In the genomic region with DNA sequence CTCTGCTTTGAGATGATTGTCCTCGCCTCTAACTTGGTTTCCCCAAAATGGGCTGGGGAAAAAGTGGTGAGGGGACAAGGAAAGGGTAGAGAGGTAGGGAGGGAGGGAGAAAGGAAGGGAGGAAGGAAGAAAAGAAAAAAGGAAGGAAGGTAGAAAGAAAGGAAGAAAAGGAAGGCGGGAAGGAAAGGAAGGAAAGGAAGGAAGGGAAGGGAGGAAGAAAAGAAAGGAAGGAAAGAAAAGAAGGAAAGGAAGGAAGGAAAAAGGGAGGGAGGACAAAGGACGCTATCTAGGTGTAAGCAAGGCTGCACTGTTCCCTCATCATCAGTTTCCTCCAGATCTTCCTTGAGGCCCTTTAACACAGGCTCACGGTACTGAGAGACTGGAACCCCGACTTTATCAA, we compare ENCODE assay signal across 16 cellular contexts. TPM values are rescaled to one million over a fixed set of nuclear protein-coding genes. Genes with fewer than 3 reads are reported as not detected.
DNase-seq lines count a peak whose midpoint lies in the region; ATAC-seq, FAIRE-seq and TF ChIP-seq lines count a peak whose summit lies in the region.
"Had no signal": no experiment of that assay in that cellular context is flagged by ENCODE, and none has a peak within 500 bp of the region (broad histone marks: within the 10 kb centered on the region; RNA-seq: fewer than 3 reads in every experiment).

No MANE protein-coding gene starts in this region.

- H3K27me3 Mint-ChIP-seq in GM23338 (ENCODE audit: insufficient read depth, low read depth, poor library complexity) (peaks cover 10% of the 10 kb centered on the region), astrocyte (ENCODE audit: low read depth, unreplicated experiment) (no peaks in the 10 kb centered on the region)
- H3K27me3 Mint-ChIP-seq in naive thymus-derived CD4-positive, alpha-beta T cell = no peaks in the 10 kb centered on the region

- H3K9ac ChIP-seq in BLaER1 (peak overlapping the region; percentile 46; the same call in 1 of the 2 replicates), astrocyte (ENCODE audit: low read length) (no peak overlapping the region)

- no peaks in the 10 kb centered on the region for H3F3A ChIP-seq in GM23338 (replicated peaks; ENCODE audit: low read depth)

- peaks cover 47% of the 10 kb centered on the region for H4K20me1 ChIP-seq in BLaER1
- peaks cover 19% of the 10 kb centered on the region for H4K20me1 ChIP-seq in GM23338 (replicated peaks; ENCODE audit: insufficient read depth)
- peaks cover 65% of the 10 kb centered on the region for H4K20me1 ChIP-seq in astrocyte (ENCODE audit: insufficient read depth, low read length)

- H3K27me3 ChIP-seq in BLaER1 = no peaks in the 10 kb centered on the region
- H3K27me3 ChIP-seq in GM23338 (ENCODE audit: insufficient read depth) = no peaks in the 10 kb centered on the region
- no peaks in the 10 kb centered on the region for H3K27me3 ChIP-seq in astrocyte (ENCODE audit: insufficient read depth, low read length)
- H3K27me3 ChIP-seq in naive thymus-derived CD4-positive, alpha-beta T cell (ENCODE audit: control insufficient read depth in 2 of 2, insufficient read depth in 2 of 2, low read length in 2 of 2) = no peaks in the 10 kb centered on the region

- peaks cover 69% of the 10 kb centered on the region for H3K4me1 ChIP-seq in BLaER1
- H3K4me1 ChIP-seq in GM23338 (ENCODE audit: insufficient read depth) = peaks cover 51% of the 10 kb centered on the region
- H3K4me1 ChIP-seq in astrocyte (ENCODE audit: insufficient read depth, low read length) = peaks cover 8% of the 10 kb centered on the region
- peaks cover 12 to 18% of the 10 kb centered on the region in 2 donors for H3K4me1 ChIP-seq in naive thymus-derived CD4-positive, alpha-beta T cell (ENCODE audit: control insufficient read depth in 2 of 2, insufficient read depth in 2 of 2, low read length in 2 of 2)

- H3K36me3 ChIP-seq in BLaER1 (peaks cover 53% of the 10 kb centered on the region), GM23338 (ENCODE audit: insufficient read depth) (no peaks in the 10 kb centered on the region), astrocyte (ENCODE audit: insufficient read depth, low read length) (peaks cover 4% of the 10 kb centered on the region)
- no peaks in the 10 kb centered on the region for H3K36me3 ChIP-seq in naive thymus-derived CD4-positive, alpha-beta T cell (ENCODE audit: control insufficient read depth in 2 of 3, insufficient read depth in 3 of 3, low read length in 3 of 3)

- DNase-seq in GM23338 (ENCODE audit: low spot score) (no peak), astrocyte (ENCODE audit: low read depth) (no peak), OCI-M2 (lab: John Stamatoyannopoulos, UW; ENCODE audit: unreplicated experiment) (no peak), EL (no peak)
- DNase-seq in naive thymus-derived CD4-positive, alpha-beta T cell = no peak
- DNase-seq: cortex of kidney; NCI-H2081; NCI-H69; retina; SHP77; stimulated activated naive CD8-positive, alpha-beta T cell treated with anti-CD3 and anti-CD28 coated beads, Interleukin-15, Interleukin-2, amounts not matched to agents 100 U/mL and 50 U/mL, for 24 hours had no signal

- no peak for FAIRE-seq in astrocyte (lab: Jason Lieb, UNC)
- FAIRE-seq: G401.6 had no signal

- H3K4me3 Mint-ChIP-seq in GM23338 (peak overlapping the region; percentile 79; the same call in 2 of the 3 replicates), astrocyte (ENCODE audit: unreplicated experiment) (peak overlapping the region; percentile 92)
- H3K4me3 Mint-ChIP-seq in naive thymus-derived CD4-positive, alpha-beta T cell = peak overlapping the region in 7 of 10 donors; percentile 29 to 91 (median 79)

- peaks cover 68% of the 10 kb centered on the region for H3K79me2 ChIP-seq in GM23338 (replicated peaks; ENCODE audit: insufficient read depth)
- peaks cover 69% of the 10 kb centered on the region for H3K79me2 ChIP-seq in astrocyte (ENCODE audit: insufficient read depth, low read length)

- H2AFZ ChIP-seq in GM23338 (no peak overlapping the region), astrocyte (ENCODE audit: low read depth, low read length) (no peak overlapping the region)

- intact Hi-C loops in naive thymus-derived CD4-positive, alpha-beta T cell (cut with micrococcal nuclease) = loop anchor here in 1 of 2 donors (5.0 kb wide), 2 partner anchors 125 to 285 kb away; a partner anchor contains a TSS

- H3K27ac ChIP-seq in BLaER1 (peak overlapping the region; percentile 28), GM23338 (ENCODE audit: low read depth) (peak overlapping the region; percentile 73; the same call in 1 of the 2 replicates), astrocyte (ENCODE audit: low read depth, low read length) (no peak overlapping the region)
- H3K27ac ChIP-seq in naive thymus-derived CD4-positive, alpha-beta T cell (ENCODE audit: low read depth, low read length) = no peak overlapping the region

- peak overlapping the region; percentile 97 for H3K4me2 ChIP-seq in BLaER1
- H3K4me2 ChIP-seq in GM23338 = peak overlapping the region; percentile 81; the same call in 1 of the 2 replicates
- peak overlapping the region; percentile 93 for H3K4me2 ChIP-seq in astrocyte (ENCODE audit: low read length)

- H3K27ac Mint-ChIP-seq in GM23338 (peak overlapping the region; percentile 24; the same call in 1 of the 2 replicates), astrocyte (ENCODE audit: unreplicated experiment) (no peak overlapping the region)
- H3K27ac Mint-ChIP-seq in naive thymus-derived CD4-positive, alpha-beta T cell = peak overlapping the region in 2 of 9 donors; percentile 33 to 59
- H3K27ac Mint-ChIP-seq: CD14-positive monocyte had no signal

- CTCF ChIA-PET in naive thymus-derived CD4-positive, alpha-beta T cell (lab: Charles Lee) = interaction anchor here (0.6 kb wide), 1 partner anchor 66 kb away, joined by 3 read pairs; no protein-coding TSS in a partner anchor

- H3K36me3 Mint-ChIP-seq in GM23338 (ENCODE audit: low read depth) (peaks cover 53% of the 10 kb centered on the region), astrocyte (ENCODE audit: low read depth, unreplicated experiment) (peaks cover 10% of the 10 kb centered on the region)
- H3K36me3 Mint-ChIP-seq in naive thymus-derived CD4-positive, alpha-beta T cell = peaks cover 7 to 26% (median 20%) of the 10 kb centered on the region in 5 donors

- TF ChIP-seq CTCF in GM23338 (conservative IDR thresholded peaks at IDR 0.05; ENCODE audit: low read depth in 2 of 2) (no peak), astrocyte (IDR thresholded peaks at IDR 0.05; ENCODE audit: insufficient read depth, low read depth, low read length) (no peak)

- H3K9me3 ChIP-seq in BLaER1 (peaks cover 9% of the 10 kb centered on the region; the same call in 1 of the 2 replicates), astrocyte (ENCODE audit: insufficient read depth, low read depth, low read length) (no peaks in the 10 kb centered on the region)
- H3K9me3 ChIP-seq in naive thymus-derived CD4-positive, alpha-beta T cell (ENCODE audit: control insufficient read depth in 2 of 3, low read length in 3 of 3) = no peaks in the 10 kb centered on the region

- peak overlapping the region; percentile 91 for H3K4me3 ChIP-seq in BLaER1
- H3K4me3 ChIP-seq in GM23338 = peak overlapping the region; percentile 67; the same call in 1 of the 2 replicates
- no peak overlapping the region for H3K4me3 ChIP-seq in astrocyte (ENCODE audit: insufficient read depth, low read depth, low read length)
- H3K4me3 ChIP-seq in naive thymus-derived CD4-positive, alpha-beta T cell (ENCODE audit: low read length) = no peak overlapping the region

- no peaks in the 10 kb centered on the region for H3K9me3 Mint-ChIP-seq in GM23338
- H3K9me3 Mint-ChIP-seq in astrocyte (ENCODE audit: unreplicated experiment) = peaks cover 9% of the 10 kb centered on the region
- no peaks in the 10 kb centered on the region for H3K9me3 Mint-ChIP-seq in naive thymus-derived CD4-positive, alpha-beta T cell

- POLR2A ChIA-PET in naive thymus-derived CD4-positive, alpha-beta T cell (lab: Charles Lee) = interaction anchor here (0.6 kb wide), 1 partner anchor 81 kb away, joined by 3 read pairs; no protein-coding TSS in a partner anchor

- H3K4me1 Mint-ChIP-seq in GM23338 (peaks cover 47% of the 10 kb centered on the region), astrocyte (ENCODE audit: low read depth, unreplicated experiment) (peaks cover 23% of the 10 kb centered on the region)
- peaks cover 34 to 69% (median 64%) of the 10 kb centered on the region in 7 donors for H3K4me1 Mint-ChIP-seq in naive thymus-derived CD4-positive, alpha-beta T cell

- no peak for ATAC-seq in GM23338
- no peak for ATAC-seq in naive thymus-derived CD4-positive, alpha-beta T cell
- ATAC-seq in HG03521 (IDR thresholded peaks at IDR 0.05; ENCODE audit: unreplicated experiment) = no peak
- ATAC-seq in GM19463 (IDR thresholded peaks at IDR 0.05; ENCODE audit: unreplicated experiment) = no peak
- ATAC-seq: stimulated activated naive CD8-positive, alpha-beta T cell treated with anti-CD3 and anti-CD28 coated beads, Interleukin-15, Interleukin-2, amounts not matched to agents 100 U/mL and 50 U/mL, for 24 hours had no signal

- no peaks in the 10 kb centered on the region for H3K9me2 ChIP-seq in GM23338 (ENCODE audit: insufficient read depth)

TF ChIP-seq in GM23338, 12 proteins besides CTCF, POLR2A, EP300 and RAD21 (continues in another document):
- TF ChIP-seq EZH2phosphoT487 (IDR thresholded peaks at IDR 0.05; ENCODE audit: unreplicated experiment) = no peak
- no peak for TF ChIP-seq JUNB (IDR thresholded peaks at IDR 0.05; ENCODE audit: unreplicated experiment)

RNA-seq across cellular contexts. Expression of a gene that starts 2.2 kb away (rescaled TPM):
- total RNA-seq in GM23338 (2014; rRNA removed; shearing (Covaris generic)) = 87.7 and 99.8 TPM in 2 replicates
- polyA plus RNA-seq in GM23338 (2016; fragmentation: Nextera tagmentation; extraction: Ambion mirVana) = 24.0 and 25.2 TPM in 2 replicates
- total RNA-seq in astrocyte = 67.2 and 72.7 TPM in 2 replicates
- total RNA-seq in naive thymus-derived CD4-positive, alpha-beta T cell = 10 to 100 TPM; 18.1 to 25.7 (median 21.0) TPM
- 1 to 10 TPM; 4.2 to 9.2 TPM for polyA plus RNA-seq in naive thymus-derived CD4-positive, alpha-beta T cell

Comparison
In these comparisons a context has a peak if more than half of its experiments do, and no peak if none do; other contexts are left out.
1. H3K27ac ChIP-seq: peak in BLaER1 (single experiment) and GM23338 (single experiment); none in astrocyte (single experiment) and naive thymus-derived CD4-positive, alpha-beta T cell (single experiment).
2. H3K4me3 ChIP-seq: peak in BLaER1 (single experiment) and GM23338 (single experiment); none in astrocyte (single experiment) and naive thymus-derived CD4-positive, alpha-beta T cell (single experiment).
3. Peak in every context shown above with its lines, with median percentiles within 50 percentile points of each other: H3K4me2 ChIP-seq and H3K4me3 Mint-ChIP-seq.